8 cellular contexts compared by ENCODE assay signal in genomic region chr9:134066923-134067851, GRCh38. TPM values are rescaled to one million over a fixed set of nuclear protein-coding genes. Genes with fewer than 3 reads are reported as not detected.
DNase-seq lines count a peak whose midpoint lies in the region; ATAC-seq and TF ChIP-seq lines count a peak whose summit lies in the region.

No MANE protein-coding gene starts in this region.

- H3K9me3 Mint-ChIP-seq in activated CD4-positive, alpha-beta T cell treated with anti-CD3 and anti-CD28 coated beads, Interleukin-2, amount 10 ng/mL, durations not matched to agents 24 days and 14 days, result no peaks in the 10 kb centered on the region

- H3K4me3 ChIP-seq in HUES6 (ENCODE audit: low read depth, low read length) (peak overlapping the region; percentile 95), mucosa of descending colon (peak overlapping the region; percentile 54), tibial artery (peak overlapping the region; percentile 88 to 95)
- H3K4me3 ChIP-seq in effector memory CD4-positive, alpha-beta T cell (ENCODE audit: insufficient read depth, low read depth, low read length, poor library complexity, severe bottlenecking), result peak overlapping the region; percentile 56

- H3K36me3 ChIP-seq in HUES6 (ENCODE audit: control insufficient read depth, insufficient read depth, low read length) (peaks cover 4% of the 10 kb centered on the region; the same call in 1 of the 2 replicates), mucosa of descending colon (ENCODE audit: low read depth) (no peaks in the 10 kb centered on the region), tibial artery (no peaks in the 10 kb centered on the region)
- no peaks in the 10 kb centered on the region for H3K36me3 ChIP-seq in effector memory CD4-positive, alpha-beta T cell (ENCODE audit: control insufficient read depth, insufficient read depth, low read length)

- intact Hi-C loops in activated CD4-positive, alpha-beta T cell treated with anti-CD3 and anti-CD28 coated beads, Interleukin-2, amount 10 ng/mL, durations not matched to agents 24 days and 14 days (cut with micrococcal nuclease), result no loop called here
- intact Hi-C loops in mucosa of descending colon (cut with DNase I, micrococcal nuclease) (no loop called here), tibial artery (cut with DNase I; ENCODE audit: low total_unique reads) (loop anchor here (5.0 kb wide), 3 partner anchors 40 to 95 kb away; partner anchors contain the start of genes BRD3OS, RNU6ATAC and WDR5)

- H3K27ac ChIP-seq in HUES6 (ENCODE audit: low read depth, low read length), result no peak overlapping the region
- peak overlapping the region; percentile 50 for H3K27ac ChIP-seq in effector memory CD4-positive, alpha-beta T cell (ENCODE audit: insufficient read depth, low read length, poor library complexity, severe bottlenecking)
- peak overlapping the region; percentile 65 to 72 for H3K27ac ChIP-seq in tibial artery

- H3K27ac Mint-ChIP-seq in activated CD4-positive, alpha-beta T cell treated with anti-CD3 and anti-CD28 coated beads, Interleukin-2, amount 10 ng/mL, durations not matched to agents 24 days and 14 days, result peak overlapping the region; percentile 98

- TF ChIP-seq CTCF in mucosa of descending colon (IDR thresholded peaks at IDR 0.05) (no peak), tibial artery (IDR thresholded peaks at IDR 0.05) (no peak)

- H3K9ac ChIP-seq in HUES6 (ENCODE audit: low read length), result peak overlapping the region; percentile 87

- ATAC-seq in GM19351 (IDR thresholded peaks at IDR 0.05; ENCODE audit: unreplicated experiment) (peak; percentile 6), mucosa of descending colon (no peak)

- DNase-seq in CD1c-positive myeloid dendritic cell (ENCODE audit: extremely low spot score) (peak; percentile 26), mucosa of descending colon (peak in 2 of 3 donors; percentile 60 to 61), tibial artery (peak in 1 of 2 donors; percentile 66), GF-D8 (lab: John Stamatoyannopoulos, UW) (no peak)
- DNase-seq in activated CD4-positive, alpha-beta T cell treated with anti-CD3 and anti-CD28 coated beads, Interleukin-2, amount 10 ng/mL, durations not matched to agents 24 days and 14 days, result peak; percentile 86
- DNase-seq in effector memory CD4-positive, alpha-beta T cell, result peak; percentile 41 to 50 (median 47)

- peaks cover 2% of the 10 kb centered on the region for H3K36me3 Mint-ChIP-seq in activated CD4-positive, alpha-beta T cell treated with anti-CD3 and anti-CD28 coated beads, Interleukin-2, amount 10 ng/mL, durations not matched to agents 24 days and 14 days (ENCODE audit: low read depth)

- H3K4me1 Mint-ChIP-seq in activated CD4-positive, alpha-beta T cell treated with anti-CD3 and anti-CD28 coated beads, Interleukin-2, amount 10 ng/mL, durations not matched to agents 24 days and 14 days, result peaks cover 24% of the 10 kb centered on the region

- H3K27me3 ChIP-seq in HUES6 (ENCODE audit: control insufficient read depth, insufficient read depth, low read length) (peaks cover 28% of the 10 kb centered on the region), tibial artery (peaks cover 0 to 23% of the 10 kb centered on the region in 2 donors)
- H3K27me3 ChIP-seq in effector memory CD4-positive, alpha-beta T cell (replicated peaks; ENCODE audit: control insufficient read depth, insufficient read depth, low read length, poor library complexity, severe bottlenecking), result peaks cover 4% of the 10 kb centered on the region

- H3K4me1 ChIP-seq in HUES6 (ENCODE audit: control insufficient read depth, insufficient read depth, low read length), result peaks cover 18% of the 10 kb centered on the region
- peaks cover 19% of the 10 kb centered on the region for H3K4me1 ChIP-seq in effector memory CD4-positive, alpha-beta T cell (ENCODE audit: control insufficient read depth, insufficient read depth, low read length, poor library complexity, severe bottlenecking)
- peaks cover 12% of the 10 kb centered on the region for H3K4me1 ChIP-seq in mucosa of descending colon (ENCODE audit: low read depth)
- peaks cover 0 to 48% (median 36%) of the 10 kb centered on the region in 4 donors for H3K4me1 ChIP-seq in tibial artery

- H3K9me3 ChIP-seq in HUES6 (ENCODE audit: control insufficient read depth, insufficient read depth, low read depth, low read length), result peaks cover 9% of the 10 kb centered on the region
- no peaks in the 10 kb centered on the region for H3K9me3 ChIP-seq in effector memory CD4-positive, alpha-beta T cell (ENCODE audit: control insufficient read depth, low read length)
- no peaks in the 10 kb centered on the region for H3K9me3 ChIP-seq in mucosa of descending colon
- no peaks in the 10 kb centered on the region for H3K9me3 ChIP-seq in tibial artery

- H3K27me3 Mint-ChIP-seq in activated CD4-positive, alpha-beta T cell treated with anti-CD3 and anti-CD28 coated beads, Interleukin-2, amount 10 ng/mL, durations not matched to agents 24 days and 14 days, result peaks cover 22% of the 10 kb centered on the region

- peak overlapping the region; percentile 95 for H3K4me3 Mint-ChIP-seq in activated CD4-positive, alpha-beta T cell treated with anti-CD3 and anti-CD28 coated beads, Interleukin-2, amount 10 ng/mL, durations not matched to agents 24 days and 14 days

RNA-seq across cellular contexts. Expression of gene BRD3, which starts 0.6 kb away (rescaled TPM):
- 32.3 and 40.9 TPM in 2 replicates for total RNA-seq in activated CD4-positive, alpha-beta T cell treated with anti-CD3 and anti-CD28 coated beads, Interleukin-2, amount 10 ng/mL, durations not matched to agents 24 days and 14 days
- 10 to 100 TPM; 19.4 to 56.0 (median 29.4) TPM for total RNA-seq in mucosa of descending colon

RNA-seq across cellular contexts. Expression of gene BRD3OS, which starts 41.9 kb away (rescaled TPM):
- total RNA-seq in activated CD4-positive, alpha-beta T cell treated with anti-CD3 and anti-CD28 coated beads, Interleukin-2, amount 10 ng/mL, durations not matched to agents 24 days and 14 days, result 12.6 and 14.9 TPM in 2 replicates
- total RNA-seq in mucosa of descending colon, result 10 to 100 TPM in 1 of 3 donors, 1 to 10 TPM in 2; 3.6 to 17.6 (median 4.9) TPM
